In the genomic region with DNA sequence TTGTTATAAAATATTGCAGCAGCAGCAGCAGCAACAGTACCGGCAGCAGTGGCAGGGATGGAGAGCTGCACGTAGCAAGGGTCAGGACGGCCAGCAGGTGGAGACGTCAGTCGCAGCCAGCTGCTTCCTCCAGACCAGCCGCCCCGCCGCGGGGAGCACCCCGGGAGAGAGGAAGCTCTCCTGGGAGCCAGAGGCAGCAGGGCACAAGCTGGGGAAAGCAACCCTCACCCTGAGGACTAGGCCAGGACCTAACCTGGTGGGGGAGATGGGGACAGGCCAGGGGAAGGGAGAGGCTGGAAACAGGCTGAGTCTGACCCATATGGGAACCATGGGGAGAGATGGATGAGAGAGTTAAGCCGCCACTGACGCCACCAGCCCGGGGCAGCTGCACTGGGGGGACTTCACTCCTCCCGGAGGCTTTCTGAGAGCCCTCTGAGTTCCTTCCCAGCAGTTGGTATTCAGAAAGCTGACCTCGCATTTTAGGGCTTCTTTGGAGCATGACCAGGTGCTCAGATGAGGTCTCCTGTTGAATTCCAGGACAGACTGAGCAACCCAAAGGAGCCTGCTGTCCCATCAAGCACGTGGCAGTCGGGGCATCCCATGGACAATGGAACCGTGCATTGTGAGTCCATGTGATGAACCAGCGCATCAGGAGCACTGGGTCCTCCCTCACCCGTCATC, we compare ENCODE assay signal across 8 cellular contexts. TPM values are rescaled to one million over a fixed set of nuclear protein-coding genes. Genes with fewer than 3 reads are reported as not detected.
A peak's percentile ranks its signal among the peaks of the same experiment; 100 is the strongest.
DNase-seq lines count a peak whose midpoint lies in the region; ATAC-seq and TF ChIP-seq lines count a peak whose summit lies in the region.

No MANE protein-coding gene starts in this region.

- peak; percentile 87 for TF ChIP-seq CTCF in GM06990 (IDR thresholded peaks at IDR 0.05; ENCODE audit: insufficient read depth, low read length, poor library complexity, severe bottlenecking)
- peak; percentile 95 for TF ChIP-seq CTCF in endodermal cell (conservative IDR thresholded peaks at IDR 0.05)
- peak; percentile 68 for TF ChIP-seq CTCF in mucosa of descending colon (IDR thresholded peaks at IDR 0.05)

- 39 to 69% methylated on average over 5 to 20 of the region's 20 CpGs for WGBS in endodermal cell (ENCODE audit: insufficient coverage in 1 of 2, insufficient read length in 1 of 2), 2 experiments

- H3K27me3 ChIP-seq in GM06990 (replicated peaks; ENCODE audit: control insufficient read depth, insufficient read depth, low read length) = no peaks in the 10 kb centered on the region; the same call in none of the 2 replicates
- H3K27me3 ChIP-seq in endodermal cell (ENCODE audit: control insufficient read depth, insufficient read depth, low read length, poor library complexity, severe bottlenecking) = peaks cover 13% of the 10 kb centered on the region

- no peak overlapping the region for H3K4me3 Mint-ChIP-seq in endodermal cell

- no peaks in the 10 kb centered on the region for H3K9me3 Mint-ChIP-seq in endodermal cell

- H3K27ac Mint-ChIP-seq in endodermal cell = no peak overlapping the region

- peak; percentile 65 for DNase-seq in GM06990 (ENCODE audit: extremely low read depth, insufficient read length)
- peak; percentile 60 for DNase-seq in NOMO-1 treated with DMSO at 0.1 percent for 48 hours (lab: John Stamatoyannopoulos, UW; ENCODE audit: unreplicated experiment)
- DNase-seq in activated CD8-positive, alpha-beta memory T cell treated with anti-CD3 and anti-CD28 coated beads for 48 hours (ENCODE audit: low read depth in 2 of 3, low spot score in 2 of 3) = peak; percentile 35 to 38 (median 36)
- DNase-seq in endodermal cell = peak; percentile 92
- DNase-seq in mucosa of descending colon = peak; percentile 73 to 85 (median 80)
- DNase-seq in stimulated activated CD8-positive, alpha-beta memory T cell treated with anti-CD3 and anti-CD28 coated beads, Interleukin-4, amount 100 ng/mL, for 24 hours (ENCODE audit: low read depth) = peak; percentile 45

- no peaks in the 10 kb centered on the region for H3K36me3 Mint-ChIP-seq in endodermal cell (ENCODE audit: low read depth)

- peaks cover 15% of the 10 kb centered on the region for H3K4me1 Mint-ChIP-seq in endodermal cell

- H3K27ac ChIP-seq in endodermal cell (ENCODE audit: low read depth, low read length) = no peak overlapping the region

- ATAC-seq in HG03354 (IDR thresholded peaks at IDR 0.05; ENCODE audit: poor library complexity, severe bottlenecking, unreplicated experiment) (peak; percentile 88), mucosa of descending colon (peak; percentile 96), HG02571 (IDR thresholded peaks at IDR 0.05; ENCODE audit: unreplicated experiment) (no peak)

- H3K36me3 ChIP-seq in GM06990 (ENCODE audit: control insufficient read depth, insufficient read depth, low read length) (no peaks in the 10 kb centered on the region), endodermal cell (ENCODE audit: control insufficient read depth, insufficient read depth, low read length) (no peaks in the 10 kb centered on the region), mucosa of descending colon (ENCODE audit: low read depth) (no peaks in the 10 kb centered on the region)

- H3K4me3 ChIP-seq in GM06990 (replicated peaks; ENCODE audit: low read depth, low read length) = no peak overlapping the region
- no peak overlapping the region for H3K4me3 ChIP-seq in endodermal cell (ENCODE audit: low read length)
- H3K4me3 ChIP-seq in mucosa of descending colon = no peak overlapping the region

- H3K4me1 ChIP-seq in endodermal cell (ENCODE audit: control insufficient read depth, insufficient read depth, low read length) (no peaks in the 10 kb centered on the region), mucosa of descending colon (ENCODE audit: low read depth) (no peaks in the 10 kb centered on the region)

- H3K27me3 Mint-ChIP-seq in endodermal cell (ENCODE audit: insufficient read depth) = peaks cover 24% of the 10 kb centered on the region

- no peaks in the 10 kb centered on the region for H3K9me3 ChIP-seq in endodermal cell (ENCODE audit: control insufficient read depth, low read length)
- H3K9me3 ChIP-seq in mucosa of descending colon = no peaks in the 10 kb centered on the region

- intact Hi-C loops in mucosa of descending colon (cut with DNase I, micrococcal nuclease) = loop anchor here (10.0 kb wide), 3 partner anchors 61 to 161 kb away; partner anchors contain the start of gene FNTB (in 1 of the 2)

- no peak overlapping the region for H3K9ac ChIP-seq in endodermal cell (ENCODE audit: extremely low read depth, low read length, poor library complexity, severe bottlenecking)

RNA-seq across cellular contexts. Expression of gene SPTB, which starts 56.3 kb away (rescaled TPM):
- total RNA-seq in endodermal cell (1 to 10 TPM in 1 of 2 donors, under 1 TPM in 1; 0.77 to 1.4 TPM), mucosa of descending colon (1 to 10 TPM in 1 of 3 donors, under 1 TPM in 2; 0.35 to 1.4 (median 0.51) TPM)
- 0.36 TPM for polyA plus RNA-seq in endodermal cell (2013, experiment 1 of 2)
- 0.41 TPM for polyA plus RNA-seq in endodermal cell (2013, experiment 2 of 2)

Comparison
In these comparisons a context has a peak if more than half of its experiments do, and no peak if none do; other contexts are left out.
1. DNase-seq: peak in every context shown above with its lines; median percentile 92 in endodermal cell; 80 in mucosa of descending colon; 65 in GM06990; 60 in NOMO-1 treated with DMSO at 0.1 percent for 48 hours; 45 in stimulated activated CD8-positive, alpha-beta memory T cell treated with anti-CD3 and anti-CD28 coated beads, Interleukin-4, amount 100 ng/mL, for 24 hours; 36 in activated CD8-positive, alpha-beta memory T cell treated with anti-CD3 and anti-CD28 coated beads for 48 hours.